Comparison of ENCODE assay signal across 2 cellular contexts in genomic region chr6:70709826-70710225, GRCh38.
TF ChIP-seq lines count a peak whose summit lies in the region.

No MANE protein-coding gene starts in this region.

TF ChIP-seq in IMR-90, 13 proteins besides CTCF, POLR2A, EP300 and RAD21:
- TF ChIP-seq FOS (IDR thresholded peaks at IDR 0.05; ENCODE audit: low read depth, low read length) (peak; percentile 68; the same call in 1 of the 2 replicates), CEBPB (IDR thresholded peaks at IDR 0.05; ENCODE audit: low read depth, low read length) (peak; percentile 94), SMC3 (IDR thresholded peaks at IDR 0.05; ENCODE audit: low read depth, low read length) (no peak), BHLHE40 (IDR thresholded peaks at IDR 0.05; ENCODE audit: low read depth, low read length) (no peak), CHD1 (IDR thresholded peaks at IDR 0.05; ENCODE audit: low read depth, low read length) (no peak), MAZ (IDR thresholded peaks at IDR 0.05; ENCODE audit: borderline replicate concordance, low read depth, low read length) (no peak), NFE2L2 (IDR thresholded peaks at IDR 0.05; ENCODE audit: low read depth, low read length) (no peak), USF2 (IDR thresholded peaks at IDR 0.05; ENCODE audit: low read depth, low read length) (no peak), MAFK (IDR thresholded peaks at IDR 0.05; ENCODE audit: low read depth, low read length) (no peak)

TF ChIP-seq in HepG2, 621 proteins besides CTCF, POLR2A, EP300 and RAD21:
- TF ChIP-seq ETV5 (CRISPR knock-in tag; IDR thresholded peaks at IDR 0.05; ENCODE audit: borderline replicate concordance) (no peak), MTERF4 (CRISPR knock-in tag; IDR thresholded peaks at IDR 0.05) (no peak), NFAT5 (CRISPR knock-in tag; IDR thresholded peaks at IDR 0.05) (no peak), CEBPB (IDR thresholded peaks at IDR 0.05; ENCODE audit: borderline replicate concordance, low read depth, low read length) (peak; percentile 20; the same call in 1 of the 2 replicates), FOSL1 (CRISPR knock-in tag; IDR thresholded peaks at IDR 0.05; ENCODE audit: borderline replicate concordance) (no peak), RNF219 (CRISPR knock-in tag; IDR thresholded peaks at IDR 0.05) (no peak), REST (IDR thresholded peaks at IDR 0.05; ENCODE audit: borderline replicate concordance in 1 of 2, low read depth in 1 of 2, low read length in 2 of 2) (no peak)
